In the genomic region with DNA sequence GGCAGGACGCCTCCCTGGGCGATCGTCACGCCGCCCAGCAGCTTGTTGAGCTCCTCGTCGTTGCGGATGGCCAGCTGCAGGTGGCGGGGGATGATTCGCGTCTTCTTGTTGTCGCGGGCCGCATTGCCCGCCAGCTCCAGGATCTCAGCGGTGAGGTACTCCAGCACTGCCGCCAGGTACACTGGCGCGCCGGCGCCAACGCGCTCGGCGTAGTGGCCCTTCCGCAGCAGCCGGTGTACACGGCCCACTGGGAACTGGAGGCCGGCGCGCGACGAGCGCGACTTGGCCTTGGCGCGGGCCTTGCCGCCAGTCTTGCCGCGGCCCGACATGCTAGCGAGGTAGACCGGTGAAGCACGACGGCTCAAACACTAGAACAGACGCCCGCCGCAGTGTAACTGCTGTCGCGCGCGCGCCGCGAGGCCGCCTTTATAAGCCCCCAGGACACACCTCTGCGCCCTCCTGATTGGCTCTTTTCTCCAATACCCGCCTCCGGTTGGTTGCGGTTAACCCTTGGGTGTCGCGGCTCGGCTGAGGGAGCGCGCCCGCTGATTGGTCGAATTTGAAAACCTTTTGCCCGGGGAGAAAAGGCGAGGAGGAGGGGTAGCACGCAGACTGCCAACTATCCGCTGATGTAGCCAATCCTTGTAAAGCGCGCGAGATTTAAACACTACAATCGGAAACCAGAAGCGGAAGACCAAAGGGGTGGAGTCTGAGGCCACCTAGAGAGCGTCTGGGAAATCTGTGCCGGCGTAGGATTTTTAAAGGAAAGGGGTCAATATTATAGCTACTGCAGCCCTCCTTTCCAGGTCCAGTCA, we compare ENCODE assay signal across 8 cellular contexts.
DNase-seq lines count a peak whose midpoint lies in the region; ATAC-seq and TF ChIP-seq lines count a peak whose summit lies in the region.

No MANE protein-coding gene starts in this region.

- CTCF ChIA-PET in GM10248 (lab: Yijun Ruan, JAX): interaction anchor here (0.6 to 1.9 kb wide), 10 partner anchors 9 to 245 kb away, joined by 3 to 8 read pairs (median 4); a partner anchor contains a TSS

- H3K27me3 Mint-ChIP-seq in activated naive CD4-positive, alpha-beta T cell treated with anti-CD3 and anti-CD28 coated beads, Interleukin-2, amount 50 U/mL, for 24 hours: no peaks in the 10 kb centered on the region

- H3K4me3 Mint-ChIP-seq in activated naive CD4-positive, alpha-beta T cell treated with anti-CD3 and anti-CD28 coated beads, Interleukin-2, amount 50 U/mL, for 24 hours: peak overlapping the region; percentile 92

- H3K9ac ChIP-seq in SK-N-MC (ENCODE audit: insufficient read length): peak overlapping the region; percentile 97

- DNase-seq in GM10248 (ENCODE audit: extremely low spot score) (peak; percentile 98), NCI-H1048 (lab: John Stamatoyannopoulos, UW) (peak; percentile 97), SK-N-MC (ENCODE audit: low read depth, low spot score) (peak; percentile 96), globus pallidus (ENCODE audit: low spot score) (peak; percentile 100), non-pigmented ciliary epithelial cell (ENCODE audit: low read depth) (peak; percentile 99), superior temporal gyrus (ENCODE audit: extremely low spot score) (peak; percentile 100)

- peaks cover 13% of the 10 kb centered on the region for H3K36me3 Mint-ChIP-seq in activated naive CD4-positive, alpha-beta T cell treated with anti-CD3 and anti-CD28 coated beads, Interleukin-2, amount 50 U/mL, for 24 hours

- peak overlapping the region; percentile 86 for H3K27ac ChIP-seq in SK-N-MC

- H3K9me3 Mint-ChIP-seq in activated naive CD4-positive, alpha-beta T cell treated with anti-CD3 and anti-CD28 coated beads, Interleukin-2, amount 50 U/mL, for 24 hours: no peaks in the 10 kb centered on the region

- H3K27ac Mint-ChIP-seq in activated naive CD4-positive, alpha-beta T cell treated with anti-CD3 and anti-CD28 coated beads, Interleukin-2, amount 50 U/mL, for 24 hours: peak overlapping the region; percentile 92

- POLR2A ChIA-PET in GM10248 (lab: Yijun Ruan, JAX): interaction anchor here (0.6 to 2.8 kb wide), 21 partner anchors 10 to 853 kb away, joined by 3 to 76 read pairs (median 4); a partner anchor contains a TSS

- ATAC-seq in HG02610 (IDR thresholded peaks at IDR 0.05; ENCODE audit: unreplicated experiment): peak; percentile 84

- H3K36me3 ChIP-seq in SK-N-MC (ENCODE audit: insufficient read depth, low read length): peaks cover 60% of the 10 kb centered on the region

- no peaks in the 10 kb centered on the region for H3K9me3 ChIP-seq in SK-N-MC (ENCODE audit: low read depth, low read length)

- no peak for TF ChIP-seq CTCF in GM10248 (IDR thresholded peaks at IDR 0.05; ENCODE audit: control extremely low read depth, extremely low read depth, low read depth, missing control alignments)

- peak overlapping the region; percentile 99 for H3K4me3 ChIP-seq in SK-N-MC

- H3K4me1 Mint-ChIP-seq in activated naive CD4-positive, alpha-beta T cell treated with anti-CD3 and anti-CD28 coated beads, Interleukin-2, amount 50 U/mL, for 24 hours: peaks cover 38% of the 10 kb centered on the region

Comparison
In these comparisons a context has a peak if more than half of its experiments do, and no peak if none do; other contexts are left out.
1. Peak in every context shown above with its lines: DNase-seq, ATAC-seq, H3K4me3 ChIP-seq and H3K27ac ChIP-seq.